ENCODE assay signal across 8 cellular contexts in genomic region chr16:67968440-67969285, GRCh38. TPM values are rescaled to one million over a fixed set of nuclear protein-coding genes. Genes with fewer than 3 reads are reported as not detected.
DNase-seq lines count a peak whose midpoint lies in the region; ATAC-seq lines count a peak whose summit lies in the region.

SLC12A4 (minus strand) TSS chr16:67968637; CDS start chr16:67968553, 84 bp downstream.

- H3K36me3 ChIP-seq in effector memory CD4-positive, alpha-beta T cell (ENCODE audit: control insufficient read depth, insufficient read depth, low read length): no peaks in the 10 kb centered on the region

- H3K4me3 ChIP-seq in effector memory CD4-positive, alpha-beta T cell (ENCODE audit: insufficient read depth, low read depth, low read length, poor library complexity, severe bottlenecking): peak within 1 kb of the TSS; percentile 90

- CTCF ChIA-PET in activated CD8-positive, alpha-beta memory T cell treated with anti-CD3 and anti-CD28 coated beads for 36 hours (lab: Charles Lee): interaction anchor here (1.4 kb wide), 1 partner anchor 55 kb away, joined by 3 read pairs; the partner anchor contains the start of genes DDX28 and DUS2

- peak; percentile 74 for ATAC-seq in HG02981 (IDR thresholded peaks at IDR 0.05; ENCODE audit: unreplicated experiment)
- ATAC-seq in memory B cell (ENCODE audit: low read depth): peak; percentile 84

- peak; percentile 30 for DNase-seq in NCI-H2029 (lab: John Stamatoyannopoulos, UW)
- DNase-seq in NCI-H2029 treated with DMSO at 0.1 percent for 48 hours (lab: John Stamatoyannopoulos, UW): no peak
- DNase-seq in NCI-H82 (lab: John Stamatoyannopoulos, UW): peak; percentile 85
- DNase-seq in effector memory CD4-positive, alpha-beta T cell: peak; percentile 79 to 83 (median 81)
- peak; percentile 69 to 73 for DNase-seq in memory B cell (ENCODE audit: low spot score in 2 of 2)
- DNase-seq in stimulated activated CD8-positive, alpha-beta memory T cell treated with anti-CD3 and anti-CD28 coated beads, Interleukin-12 subunit alpha, Interleukin-12 subunit beta, amount 100 ng/mL, for 24 hours (ENCODE audit: extremely low read depth): peak; percentile 74

- peak within 1 kb of the TSS; percentile 83 for H3K4me3 Mint-ChIP-seq in memory B cell

- peaks cover 19% of the 10 kb centered on the region for H3K4me1 Mint-ChIP-seq in memory B cell

- POLR2A ChIA-PET in activated CD8-positive, alpha-beta memory T cell treated with anti-CD3 and anti-CD28 coated beads for 36 hours (lab: Charles Lee): interaction anchor here (0.5 to 1.5 kb wide), 4 partner anchors 29 to 132 kb away, joined by 3 to 5 read pairs (median 4); no protein-coding TSS in a partner anchor

- H3K9me3 ChIP-seq in effector memory CD4-positive, alpha-beta T cell (ENCODE audit: control insufficient read depth, low read length): no peaks in the 10 kb centered on the region

- peak within 1 kb of the TSS; percentile 85 for H3K27ac Mint-ChIP-seq in memory B cell

- H3K9me3 Mint-ChIP-seq in memory B cell: no peaks in the 10 kb centered on the region

- H3K36me3 Mint-ChIP-seq in memory B cell: no peaks in the 10 kb centered on the region

- H3K27me3 Mint-ChIP-seq in memory B cell: no peaks in the 10 kb centered on the region

- no peaks in the 10 kb centered on the region for H3K27me3 ChIP-seq in effector memory CD4-positive, alpha-beta T cell (replicated peaks; ENCODE audit: control insufficient read depth, insufficient read depth, low read length, poor library complexity, severe bottlenecking)

- peaks cover 17% of the 10 kb centered on the region for H3K4me1 ChIP-seq in effector memory CD4-positive, alpha-beta T cell (ENCODE audit: control insufficient read depth, insufficient read depth, low read length, poor library complexity, severe bottlenecking)

- H3K27ac ChIP-seq in effector memory CD4-positive, alpha-beta T cell (ENCODE audit: insufficient read depth, low read length, poor library complexity, severe bottlenecking): peak within 1 kb of the TSS; percentile 53

RNA-seq across cellular contexts. Expression of gene SLC12A4, which starts in this region (rescaled TPM):
- 10 to 100 TPM; 42.6 to 44.4 TPM for total RNA-seq in activated CD8-positive, alpha-beta memory T cell treated with anti-CD3 and anti-CD28 coated beads for 36 hours
